In genomic region chr2:98012561-98012979, GRCh38 we compare ENCODE assay signal across 9 cellular contexts. TPM values are rescaled to one million over a fixed set of nuclear protein-coding genes. Genes with fewer than 3 reads are reported as not detected.
A peak's percentile ranks its signal among the peaks of the same experiment; 100 is the strongest.
DNase-seq lines count a peak whose midpoint lies in the region; ATAC-seq and TF ChIP-seq lines count a peak whose summit lies in the region.
"Had no signal": no experiment of that assay in that cellular context is flagged by ENCODE, and none has a peak within 500 bp of the region (broad histone marks: within the 10 kb centered on the region; RNA-seq: fewer than 3 reads in every experiment).

No MANE protein-coding gene starts in this region.

- H3K4me1 Mint-ChIP-seq in activated CD8-positive, alpha-beta memory T cell treated with anti-CD3 and anti-CD28 coated beads, Interleukin-2, amount 10 ng/mL, durations not matched to agents 7 days and 5 days: peaks cover 32% of the 10 kb centered on the region

- no peaks in the 10 kb centered on the region for H3K9me3 ChIP-seq in OCI-LY1 (ENCODE audit: low read length)
- H3K9me3 ChIP-seq in thyroid gland: no peaks in the 10 kb centered on the region

- no peak for DNase-seq in activated CD8-positive, alpha-beta memory T cell treated with anti-CD3 and anti-CD28 coated beads, Interleukin-2, amount 10 ng/mL, durations not matched to agents 7 days and 5 days
- no peak for DNase-seq in activated CD8-positive, alpha-beta memory T cell treated with anti-CD3 and anti-CD28 coated beads for 24 hours
- peak; percentile 72 for DNase-seq in stimulated activated CD8-positive, alpha-beta memory T cell treated with anti-CD3 and anti-CD28 coated beads, Interleukin-4, amount 100 ng/mL, for 48 hours
- DNase-seq in HUDEP-2 (lab: John Stamatoyannopoulos, UW; ENCODE audit: unreplicated experiment in 76 of 76) (no peak), left ventricle myocardium superior (no peak), thyroid gland (no peak)

- H3K4me3 Mint-ChIP-seq in activated CD8-positive, alpha-beta memory T cell treated with anti-CD3 and anti-CD28 coated beads, Interleukin-2, amount 10 ng/mL, durations not matched to agents 7 days and 5 days: no peak overlapping the region

- no peaks in the 10 kb centered on the region for H3K79me2 ChIP-seq in OCI-LY1 (ENCODE audit: insufficient read depth, low read length)
- H3K79me2 ChIP-seq: parathyroid adenoma had no signal

- CTCF ChIA-PET in activated CD8-positive, alpha-beta memory T cell treated with anti-CD3 and anti-CD28 coated beads, Interleukin-2, amount 10 ng/mL, durations not matched to agents 7 days and 5 days (lab: Charles Lee): interaction anchor here (1.1 kb wide), 1 partner anchor 206 kb away, joined by 3 read pairs; no protein-coding TSS in a partner anchor

- H4K20me1 ChIP-seq in OCI-LY1 (ENCODE audit: insufficient read depth, low read length): no peaks in the 10 kb centered on the region

- TF ChIP-seq CTCF in OCI-LY1 (IDR thresholded peaks at IDR 0.05; ENCODE audit: low read length) (no peak), thyroid gland (IDR thresholded peaks at IDR 0.05) (no peak)

- H3K27ac ChIP-seq in OCI-LY1 (ENCODE audit: low read depth, low read length, poor library complexity, severe bottlenecking) (peak overlapping the region; percentile 88), thyroid gland (no peak overlapping the region)
- H3K27ac ChIP-seq: parathyroid adenoma had no signal

- no peak for TF ChIP-seq POLR2A in thyroid gland (IDR thresholded peaks at IDR 0.05)

- intact Hi-C loops in left ventricle myocardium superior (cut with micrococcal nuclease) (no loop called here), thyroid gland (cut with DNase I) (no loop called here)

- no peaks in the 10 kb centered on the region for H3K27me3 ChIP-seq in OCI-LY1 (ENCODE audit: insufficient read depth, low read length)
- no peaks in the 10 kb centered on the region for H3K27me3 ChIP-seq in thyroid gland

- H3K27ac Mint-ChIP-seq in activated CD8-positive, alpha-beta memory T cell treated with anti-CD3 and anti-CD28 coated beads, Interleukin-2, amount 10 ng/mL, durations not matched to agents 7 days and 5 days: no peak overlapping the region

- no peaks in the 10 kb centered on the region for H3K9me3 Mint-ChIP-seq in activated CD8-positive, alpha-beta memory T cell treated with anti-CD3 and anti-CD28 coated beads, Interleukin-2, amount 10 ng/mL, durations not matched to agents 7 days and 5 days (ENCODE audit: low read depth)

- H2AFZ ChIP-seq in OCI-LY1 (ENCODE audit: low read length): no peak overlapping the region
- H2AFZ ChIP-seq: parathyroid adenoma had no signal

- H3F3A ChIP-seq in OCI-LY1 (ENCODE audit: insufficient read depth, low read length): 0 out of 2 replicates have a peak, but pooled peaks cover 3% of the 10 kb centered on the region

- no peaks in the 10 kb centered on the region for H3K9me2 ChIP-seq in OCI-LY1 (ENCODE audit: low read depth, low read length)

- WGBS in thyroid gland, 2 donors: 89 to 96% methylated on average over 3 of the region's 3 CpGs

- no peaks in the 10 kb centered on the region for H3K36me3 ChIP-seq in OCI-LY1 (ENCODE audit: insufficient read depth, low read length)
- no peaks in the 10 kb centered on the region for H3K36me3 ChIP-seq in thyroid gland

- H3K4me1 ChIP-seq in OCI-LY1 (ENCODE audit: insufficient read depth, low read length, severe bottlenecking): peaks cover 83% of the 10 kb centered on the region
- H3K4me1 ChIP-seq in thyroid gland: no peaks in the 10 kb centered on the region
- H3K4me1 ChIP-seq: parathyroid adenoma had no signal

- peaks cover 2% of the 10 kb centered on the region for H3K27me3 Mint-ChIP-seq in activated CD8-positive, alpha-beta memory T cell treated with anti-CD3 and anti-CD28 coated beads, Interleukin-2, amount 10 ng/mL, durations not matched to agents 7 days and 5 days

- peak overlapping the region; percentile 55 for H3K4me2 ChIP-seq in OCI-LY1 (ENCODE audit: low read length)

- peak; percentile 66 for ATAC-seq in activated CD8-positive, alpha-beta memory T cell treated with anti-CD3 and anti-CD28 coated beads, Interleukin-2, amount 10 ng/mL, durations not matched to agents 7 days and 5 days
- ATAC-seq in HG02763 (IDR thresholded peaks at IDR 0.05; ENCODE audit: unreplicated experiment) (peak; percentile 54), left ventricle myocardium superior (no peak)

- H3K4me3 ChIP-seq in OCI-LY1 (ENCODE audit: low read depth, low read length, poor library complexity, severe bottlenecking): peak overlapping the region; percentile 16
- H3K4me3 ChIP-seq in thyroid gland (replicated peaks in 1 of 3): no peak overlapping the region

- no peak overlapping the region for H3K9ac ChIP-seq in OCI-LY1 (ENCODE audit: low read length)
- H3K9ac ChIP-seq: parathyroid adenoma had no signal

- H3K36me3 Mint-ChIP-seq in activated CD8-positive, alpha-beta memory T cell treated with anti-CD3 and anti-CD28 coated beads, Interleukin-2, amount 10 ng/mL, durations not matched to agents 7 days and 5 days: no peaks in the 10 kb centered on the region

RNA-seq across cellular contexts. Expression of gene TMEM131, which starts 16.8 kb away (rescaled TPM):
- total RNA-seq in activated CD8-positive, alpha-beta memory T cell treated with anti-CD3 and anti-CD28 coated beads, Interleukin-2, amount 10 ng/mL, durations not matched to agents 7 days and 5 days: 10 to 100 TPM; 31.2 to 33.4 TPM
- total RNA-seq in left ventricle myocardium superior (29.0 TPM), thyroid gland (10 to 100 TPM; 28.6 to 47.0 (median 35.2) TPM)
